1 cellular context compared by ENCODE assay signal in genomic region chr3:58065700-58066167, GRCh38.
TF ChIP-seq lines count a peak whose summit lies in the region.

No MANE protein-coding gene starts in this region.

TF ChIP-seq in SK-N-SH, 30 proteins besides CTCF, POLR2A, EP300 and RAD21 (continued from another document):
- TF ChIP-seq USF2 (IDR thresholded peaks at IDR 0.05; ENCODE audit: borderline replicate concordance, low read depth, low read length) (no peak), PBX3 (IDR thresholded peaks at IDR 0.05) (no peak), CHD2 (IDR thresholded peaks at IDR 0.05; ENCODE audit: low read length, partially characterized antibody) (no peak), POLR2AphosphoS5 (IDR thresholded peaks at IDR 0.05; ENCODE audit: low read depth, low read length) (no peak)
